Comparison of ENCODE assay signal across 20 cellular contexts in genomic region chr2:123961576-123961975, GRCh38.
DNase-seq lines count a peak whose midpoint lies in the region; ATAC-seq, FAIRE-seq and TF ChIP-seq lines count a peak whose summit lies in the region.
"Had no signal": no experiment of that assay in that cellular context is flagged by ENCODE, and none has a peak within 500 bp of the region (broad histone marks: within the 10 kb centered on the region; RNA-seq: fewer than 3 reads in every experiment).

No MANE protein-coding gene starts in this region.

- H3K4me3 Mint-ChIP-seq in H9 (no peak overlapping the region), WTC11 (no peak overlapping the region), nephron progenitor cell (no peak overlapping the region)
- H3K4me3 Mint-ChIP-seq: CD4-positive, alpha-beta T cell had no signal

- no peak overlapping the region for H3K23ac ChIP-seq in H9 (ENCODE audit: insufficient read length, low read depth, low read length)
- no peak overlapping the region for H3K23ac ChIP-seq in H1 (ENCODE audit: insufficient read length)
- H3K23ac ChIP-seq in mesendoderm (ENCODE audit: low read length): no peak overlapping the region

- H3K79me2 ChIP-seq in H9 (ENCODE audit: insufficient read depth, low read length): no peaks in the 10 kb centered on the region
- H3K79me2 ChIP-seq in H1 (ENCODE audit: control insufficient read depth in 1 of 2, insufficient read depth in 2 of 2, low read length in 2 of 2): no peaks in the 10 kb centered on the region
- no peaks in the 10 kb centered on the region for H3K79me2 ChIP-seq in mesendoderm (ENCODE audit: control insufficient read depth, insufficient read depth, low read length)

- H3K4me2 ChIP-seq in H9 (ENCODE audit: insufficient read depth, insufficient read length, low read length) (no peak overlapping the region), H1 (ENCODE audit: insufficient read depth in 1 of 2, low read depth in 2 of 2, low read length in 2 of 2) (no peak overlapping the region), mesendoderm (ENCODE audit: low read length) (no peak overlapping the region)

- H2BK20ac ChIP-seq in H9 (ENCODE audit: low read depth, low read length, poor library complexity, severe bottlenecking): no peak overlapping the region
- H2BK20ac ChIP-seq in H1 (ENCODE audit: low read length): no peak overlapping the region

- H2AK5ac ChIP-seq in H9 (ENCODE audit: insufficient read length, low read length): no peak overlapping the region
- no peak overlapping the region for H2AK5ac ChIP-seq in H1 (ENCODE audit: low read depth, low read length)
- no peak overlapping the region for H2AK5ac ChIP-seq in mesendoderm (ENCODE audit: low read length)

- H3K27ac Mint-ChIP-seq in H9 (peak overlapping the region; percentile 14 to 84 (median 54); a peak in 6 of 7 replicates), WTC11 (peak overlapping the region; percentile 97), nephron progenitor cell (no peak overlapping the region)
- H3K27ac Mint-ChIP-seq: CD4-positive, alpha-beta T cell had no signal

- H3K4me1 ChIP-seq in H9 (ENCODE audit: insufficient read depth, low read length): no peaks in the 10 kb centered on the region
- peaks cover 0 to 3% (median 0%) of the 10 kb centered on the region in 4 experiments; a peak in 1 of 7 replicates for H3K4me1 ChIP-seq in H1 (replicated peaks in 1 of 4; ENCODE audit: control insufficient read depth in 3 of 4, insufficient read depth in 4 of 4, low read length in 3 of 4)
- no peaks in the 10 kb centered on the region for H3K4me1 ChIP-seq in mesendoderm (ENCODE audit: control insufficient read depth, low read depth, low read length)
- no peaks in the 10 kb centered on the region for H3K4me1 ChIP-seq in esophagus squamous epithelium
- H3K4me1 ChIP-seq in HAP-1: no peaks in the 10 kb centered on the region

- TF ChIP-seq CTCF in H9 (conservative IDR thresholded peaks at IDR 0.05) (no peak), WTC11 (IDR thresholded peaks at IDR 0.05) (no peak), H1 (IDR thresholded peaks at IDR 0.05; ENCODE audit: control extremely low read depth in 1 of 3, insufficient read depth in 1 of 3, low read depth in 1 of 3, low read length in 3 of 3) (no peak), esophagus squamous epithelium (IDR thresholded peaks at IDR 0.05) (no peak), nephron progenitor cell (IDR thresholded peaks at IDR 0.05) (no peak)

- H3K27me3 ChIP-seq in H9 (ENCODE audit: insufficient read depth, low read length) (no peaks in the 10 kb centered on the region), H1 (replicated peaks in 1 of 4; ENCODE audit: control insufficient read depth in 3 of 4, extremely low read depth in 1 of 4, insufficient read depth in 3 of 4, low read length in 3 of 4) (no peaks in the 10 kb centered on the region), mesendoderm (ENCODE audit: insufficient read depth, low read length, poor library complexity) (no peaks in the 10 kb centered on the region), esophagus squamous epithelium (no peaks in the 10 kb centered on the region), HAP-1 (ENCODE audit: low read depth) (no peaks in the 10 kb centered on the region)

- no peaks in the 10 kb centered on the region for H3K9me3 ChIP-seq in H9 (ENCODE audit: control insufficient read depth, low read depth, low read length)
- H3K9me3 ChIP-seq in H1 (ENCODE audit: insufficient read depth in 2 of 2, low read depth in 1 of 2, low read length in 1 of 2): peaks cover 0 to 5% of the 10 kb centered on the region in 2 experiments; a peak in 2 of 4 replicates
- H3K9me3 ChIP-seq in esophagus squamous epithelium: peaks cover 0 to 4% (median 0%) of the 10 kb centered on the region in 3 donors
- no peaks in the 10 kb centered on the region for H3K9me3 ChIP-seq in HAP-1

- POLR2A ChIA-PET in WTC11 (lab: Charles Lee): no interaction called here
- POLR2A ChIA-PET in H1 (lab: Charles Lee; ENCODE audit: partially characterized antibody): no interaction called here

- H3K23me2 ChIP-seq in H9 (ENCODE audit: insufficient read length, low read depth, low read length, poor library complexity, severe bottlenecking): no peaks in the 10 kb centered on the region
- no peaks in the 10 kb centered on the region for H3K23me2 ChIP-seq in H1 (ENCODE audit: low read depth, low read length)

- H4K91ac ChIP-seq in H9 (ENCODE audit: insufficient read length, low read depth, low read length): no peak overlapping the region
- no peak overlapping the region for H4K91ac ChIP-seq in H1 (replicated peaks; ENCODE audit: insufficient read length, low read length)

- no peak overlapping the region for H3K4ac ChIP-seq in H9 (ENCODE audit: low read depth, low read length)
- no peak overlapping the region for H3K4ac ChIP-seq in H1 (replicated peaks; ENCODE audit: insufficient read length, low read depth, low read length)
- H3K4ac ChIP-seq in mesendoderm (ENCODE audit: low read depth, low read length): no peak overlapping the region

- no peak for TF ChIP-seq RAD21 in H1 (IDR thresholded peaks at IDR 0.05 in 1 of 2, conservative IDR thresholded peaks at IDR 0.05 in 1 of 2; ENCODE audit: low read depth in 2 of 2, low read length in 2 of 2)

- H4K20me1 ChIP-seq in H9 (ENCODE audit: control insufficient read depth, insufficient read depth, insufficient read length) (no peaks in the 10 kb centered on the region), H1 (replicated peaks in 1 of 2; ENCODE audit: control insufficient read depth in 1 of 2, insufficient read depth in 2 of 2, low read length in 2 of 2) (no peaks in the 10 kb centered on the region)

- no peak overlapping the region for H3K14ac ChIP-seq in H9 (ENCODE audit: insufficient read depth, low read length)
- no peak overlapping the region for H3K14ac ChIP-seq in H1 (ENCODE audit: insufficient read length)

- intact Hi-C loops in esophagus squamous epithelium (cut with DNase I): no loop called here

- H3K36me3 ChIP-seq in H1 (ENCODE audit: control insufficient read depth in 2 of 4, insufficient read depth in 4 of 4, low read length in 3 of 4): no peaks in the 10 kb centered on the region
- no peaks in the 10 kb centered on the region for H3K36me3 ChIP-seq in mesendoderm (ENCODE audit: control insufficient read depth, insufficient read depth, low read length)
- no peaks in the 10 kb centered on the region for H3K36me3 ChIP-seq in esophagus squamous epithelium
- no peaks in the 10 kb centered on the region for H3K36me3 ChIP-seq in HAP-1 (replicated peaks)

- no peak overlapping the region for H2BK5ac ChIP-seq in H9 (ENCODE audit: insufficient read length, low read length)
- no peak overlapping the region for H2BK5ac ChIP-seq in H1 (ENCODE audit: low read depth, low read length)
- H2BK5ac ChIP-seq in mesendoderm (ENCODE audit: low read length): no peak overlapping the region

- no peak overlapping the region for H3K18ac ChIP-seq in H9 (ENCODE audit: insufficient read length, low read depth, low read length)
- H3K18ac ChIP-seq in H1 (ENCODE audit: extremely low read depth, low read length): no peak overlapping the region
- H3K18ac ChIP-seq in mesendoderm (ENCODE audit: low read length): no peak overlapping the region

- H3K56ac ChIP-seq in H9 (ENCODE audit: insufficient read length, low read depth, low read length): no peak overlapping the region
- H3K56ac ChIP-seq in H1 (replicated peaks; ENCODE audit: insufficient read length, low read depth, low read length): no peak overlapping the region
- H3K56ac ChIP-seq in mesendoderm (ENCODE audit: low read length): no peak overlapping the region

- no peak overlapping the region for H4K8ac ChIP-seq in H9 (replicated peaks; ENCODE audit: insufficient read length, low read depth, low read length)
- H4K8ac ChIP-seq in H1 (ENCODE audit: extremely low read depth, insufficient read depth, low read length): no peak overlapping the region
- no peak overlapping the region for H4K8ac ChIP-seq in mesendoderm (ENCODE audit: low read depth, low read length)

- ATAC-seq in WTC11 (peak; percentile 60), HG03196 (IDR thresholded peaks at IDR 0.05; ENCODE audit: unreplicated experiment) (no peak)
- ATAC-seq: K562 had no signal

- TF ChIP-seq EP300 in H1 (IDR thresholded peaks at IDR 0.05; ENCODE audit: borderline replicate concordance in 1 of 2, low read depth in 2 of 2, low read length in 2 of 2): no peak

- H2BK15ac ChIP-seq in H9 (ENCODE audit: low read depth, low read length) (no peak overlapping the region), H1 (ENCODE audit: low read length) (no peak overlapping the region), mesendoderm (replicated peaks; ENCODE audit: low read depth) (no peak overlapping the region)

- TF ChIP-seq POLR2A in H1 (IDR thresholded peaks at IDR 0.05; ENCODE audit: control extremely low read depth in 1 of 2, low read depth in 2 of 2, low read length in 2 of 2): no peak
- TF ChIP-seq POLR2A in esophagus squamous epithelium (IDR thresholded peaks at IDR 0.05): no peak

- H2BK120ac ChIP-seq in H9 (ENCODE audit: low read depth, low read length, poor library complexity, severe bottlenecking) (no peak overlapping the region), H1 (replicated peaks; ENCODE audit: low read depth, low read length) (no peak overlapping the region), mesendoderm (ENCODE audit: low read depth, low read length) (no peak overlapping the region)

- no peak overlapping the region; a peak in 1 of 8 replicates for H3K4me3 ChIP-seq in H1 (ENCODE audit: extremely low read depth in 1 of 4, insufficient read depth in 2 of 4, low read depth in 3 of 4, low read length in 4 of 4)
- H3K4me3 ChIP-seq in mesendoderm (ENCODE audit: low read length): no peak overlapping the region
- H3K4me3 ChIP-seq in esophagus squamous epithelium: no peak overlapping the region
- no peak overlapping the region for H3K4me3 ChIP-seq in HAP-1
- H3K4me3 ChIP-seq: GM23248, K562 had no signal

- in situ Hi-C loops in HAP-1 (cut with MboI; ENCODE audit: low sequenced_read_pairs): no loop called here

- no peak overlapping the region for H2AFZ ChIP-seq in H9 (ENCODE audit: low read length)
- no peak overlapping the region for H2AFZ ChIP-seq in H1 (ENCODE audit: low read length)
- H2AFZ ChIP-seq: GM23248 had no signal

- FAIRE-seq in H1 (lab: Jason Lieb, UNC): no peak
- FAIRE-seq: A204.1, G401.6, GM12892, GM18507, HTR-8/SVneo, K562 had no signal

- no peak overlapping the region for H3K27ac ChIP-seq in H9 (ENCODE audit: insufficient read length, low read depth, low read length)
- no peak overlapping the region for H3K27ac ChIP-seq in H1 (ENCODE audit: low read depth, low read length)
- no peak overlapping the region for H3K27ac ChIP-seq in mesendoderm (ENCODE audit: low read depth, low read length)
- H3K27ac ChIP-seq in esophagus squamous epithelium: no peak overlapping the region
- H3K27ac ChIP-seq: C4-2B, GM23248 had no signal

- no peak for DNase-seq in H9
- DNase-seq in WTC11 (ENCODE audit: low spot score): no peak
- DNase-seq in H1 (ENCODE audit: low read depth in 1 of 2, low spot score in 2 of 2): no peak
- DNase-seq in mesendoderm: peak; percentile 55
- DNase-seq in esophagus squamous epithelium (lab: John Stamatoyannopoulos, UW): no peak
- DNase-seq in nephron progenitor cell: no peak
- no peak for DNase-seq in HAP-1 (ENCODE audit: low spot score in 2 of 2)
- DNase-seq: AML-193; CD4-positive, alpha-beta T cell; DMS153; GM23248; IMR-90 had no signal

- no peak overlapping the region for H3K9ac ChIP-seq in H9 (ENCODE audit: extremely low read depth, insufficient read length, low read length)
- H3K9ac ChIP-seq in H1 (replicated peaks in 1 of 4; ENCODE audit: extremely low read depth in 1 of 4, low read depth in 3 of 4, low read length in 3 of 4): no peak overlapping the region
- no peak overlapping the region for H3K9ac ChIP-seq in mesendoderm (ENCODE audit: low read length)
- H3K9ac ChIP-seq: GM23248 had no signal

- peaks cover 20 to 28% of the 10 kb centered on the region in 2 experiments for H3K9me3 Mint-ChIP-seq in H9
- peaks cover 61% of the 10 kb centered on the region for H3K9me3 Mint-ChIP-seq in WTC11
- peaks cover 4% of the 10 kb centered on the region for H3K9me3 Mint-ChIP-seq in nephron progenitor cell

- H4K5ac ChIP-seq in H9 (ENCODE audit: insufficient read length, low read depth, low read length) (no peak overlapping the region), H1 (ENCODE audit: insufficient read length, low read depth, low read length) (no peak overlapping the region), mesendoderm (ENCODE audit: low read length) (no peak overlapping the region)

- H3K27me3 Mint-ChIP-seq in H9 (ENCODE audit: low read depth): no peaks in the 10 kb centered on the region
- no peaks in the 10 kb centered on the region; the same call in 1 of the 2 replicates for H3K27me3 Mint-ChIP-seq in WTC11 (ENCODE audit: low read depth)
- H3K27me3 Mint-ChIP-seq in nephron progenitor cell (ENCODE audit: low read depth, poor library complexity): peaks cover 4% of the 10 kb centered on the region
- H3K27me3 Mint-ChIP-seq: CD4-positive, alpha-beta T cell had no signal

- H3K36me3 Mint-ChIP-seq in H9 (ENCODE audit: insufficient read depth in 1 of 3, low read depth in 3 of 3): peaks cover 0 to 24% (median 16%) of the 10 kb centered on the region in 3 experiments; a peak in 5 of 7 replicates
- peaks cover 32% of the 10 kb centered on the region for H3K36me3 Mint-ChIP-seq in WTC11
- H3K36me3 Mint-ChIP-seq in nephron progenitor cell (ENCODE audit: low read depth): no peaks in the 10 kb centered on the region

- no peaks in the 10 kb centered on the region for H3K79me1 ChIP-seq in H9 (ENCODE audit: insufficient read depth, low read depth, low read length, poor library complexity, severe bottlenecking)
- H3K79me1 ChIP-seq in H1 (ENCODE audit: low read depth, low read length): no peaks in the 10 kb centered on the region
- no peaks in the 10 kb centered on the region for H3K79me1 ChIP-seq in mesendoderm (ENCODE audit: low read length)

- CTCF ChIA-PET in WTC11 (lab: Charles Lee) (interaction anchor here (1.0 kb wide), 1 partner anchor 32 kb away, joined by 3 read pairs; no protein-coding TSS in a partner anchor), H1 (lab: Charles Lee; ENCODE audit: partially characterized antibody) (no interaction called here)

- H3T11ph ChIP-seq in H9 (ENCODE audit: low read length): no peak overlapping the region

- H3K4me1 Mint-ChIP-seq in H9 (peaks cover 8 to 10% of the 10 kb centered on the region in 2 experiments), WTC11 (peaks cover 25% of the 10 kb centered on the region), nephron progenitor cell (no peaks in the 10 kb centered on the region)

- H2BK12ac ChIP-seq in H9 (ENCODE audit: insufficient read length, low read depth, low read length) (no peak overlapping the region), H1 (ENCODE audit: low read depth, low read length) (no peak overlapping the region)
